Comparison of ENCODE assay signal across 8 cellular contexts in the genomic region with DNA sequence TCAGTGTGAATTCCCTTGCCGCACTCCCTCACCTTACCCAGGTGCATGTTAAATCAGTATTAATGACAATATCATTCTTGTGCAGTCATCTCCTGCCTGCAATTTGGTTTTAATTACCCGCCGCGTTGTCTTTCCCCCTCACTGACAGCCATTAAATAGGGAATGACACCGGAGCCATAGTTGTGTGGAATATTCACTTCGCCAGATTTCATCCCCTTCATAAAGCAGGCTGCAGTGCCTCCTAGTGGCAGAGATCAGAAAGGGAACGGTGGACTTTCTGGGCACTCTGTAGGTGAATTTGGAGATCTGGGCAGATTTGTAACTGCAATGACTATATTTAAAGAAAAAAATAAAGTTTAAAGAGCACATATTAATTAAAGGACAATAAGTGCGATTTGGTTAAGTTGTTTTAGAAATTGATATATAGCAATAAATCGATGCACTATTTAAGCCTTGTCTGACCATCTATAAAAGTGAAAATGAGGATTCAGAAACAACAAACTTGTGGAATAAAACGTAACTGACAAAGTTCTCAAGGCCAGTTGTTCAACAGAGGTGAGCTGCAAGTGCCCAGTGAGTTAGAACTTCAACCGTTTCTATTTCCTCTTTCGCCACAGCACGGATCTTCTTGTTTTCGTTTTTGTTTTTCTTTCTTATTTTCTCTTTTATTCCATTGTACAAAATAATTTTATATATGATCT.
DNase-seq lines count a peak whose midpoint lies in the region; ATAC-seq and TF ChIP-seq lines count a peak whose summit lies in the region.

No MANE protein-coding gene starts in this region.

- H3K4me1 ChIP-seq in Panc1 (ENCODE audit: control insufficient read depth, insufficient read depth, low read length): peaks cover 6% of the 10 kb centered on the region; the same call in 1 of the 2 replicates

- DNase-seq in NCI-H2196 (lab: John Stamatoyannopoulos, UW; ENCODE audit: unreplicated experiment): peak; percentile 18
- no peak for DNase-seq in NCI-H2196 treated with DMSO at 0.1 percent for 48 hours (lab: John Stamatoyannopoulos, UW; ENCODE audit: unreplicated experiment)
- peak; percentile 36 for DNase-seq in HK-2 (ENCODE audit: unreplicated experiment)
- DNase-seq in Panc1 (ENCODE audit: low read depth, low spot score): peak; percentile 38
- peak; percentile 61 for DNase-seq in MCF 10A (ENCODE audit: unreplicated experiment)
- peak; percentile 68 for DNase-seq in kidney tubule cell (ENCODE audit: low spot score)
- DNase-seq in stimulated activated naive CD8-positive, alpha-beta T cell treated with anti-CD3 and anti-CD28 coated beads, Interleukin-15, amount 100 ng/mL, for 72 hours: peak; percentile 15 to 27
- no peak for DNase-seq in posterior vena cava (ENCODE audit: low spot score)

- H3K27me3 Mint-ChIP-seq in MCF 10A (ENCODE audit: insufficient read depth, unreplicated experiment): peaks cover 70% of the 10 kb centered on the region
- H3K27me3 Mint-ChIP-seq in stimulated activated naive CD8-positive, alpha-beta T cell treated with anti-CD3 and anti-CD28 coated beads, Interleukin-15, amount 100 ng/mL, for 72 hours: no peaks in the 10 kb centered on the region

- POLR2A ChIA-PET in Panc1 (lab: Charles Lee) (no interaction called here), MCF 10A (lab: Yijun Ruan, JAX) (no interaction called here)

- no peaks in the 10 kb centered on the region for H3K36me3 Mint-ChIP-seq in MCF 10A (ENCODE audit: insufficient read depth, unreplicated experiment)

- intact Hi-C loops in Panc1 (cut with micrococcal nuclease; ENCODE audit: unreplicated experiment) (loop anchor here (1.0 to 10.0 kb wide), 3 partner anchors 343 to 878 kb away; no protein-coding TSS in a partner anchor), MCF 10A (cut with micrococcal nuclease) (loop anchor here (1.0 to 10.0 kb wide), 4 partner anchors 651 to 1976 kb away; no protein-coding TSS in a partner anchor), posterior vena cava (cut with DNase I) (loop anchor here in 1 of 2 donors (10.0 kb wide), 1 partner anchor 881 kb away; no protein-coding TSS in a partner anchor)

- H3K27ac ChIP-seq in Panc1 (ENCODE audit: low read length): no peak overlapping the region; the same call in 1 of the 2 replicates

- BruUV-seq in Panc1 (replicated peaks; lab: Mats Ljungman, UMichigan): no TSS peak
- no TSS peak for BruUV-seq in MCF 10A (replicated peaks; lab: Mats Ljungman, UMichigan)

- peak; percentile 92 for ATAC-seq in Panc1
- no peak for ATAC-seq in stimulated activated naive CD8-positive, alpha-beta T cell treated with anti-CD3 and anti-CD28 coated beads, Interleukin-15, amount 100 ng/mL, for 72 hours

- no peaks in the 10 kb centered on the region for H3K27me3 ChIP-seq in Panc1 (ENCODE audit: control insufficient read depth, insufficient read depth, low read length)

- in situ Hi-C loops in Panc1 (cut with HindIII; ENCODE audit: low pct_unique_long_range_greater_than_20kb, low sequenced_read_pairs): no loop called here

- TF ChIP-seq CTCF in Panc1 (IDR thresholded peaks at IDR 0.05) (peak; percentile 92), MCF 10A (IDR thresholded peaks at IDR 0.05; ENCODE audit: unreplicated experiment) (peak; percentile 79)

- H3K4me3 Mint-ChIP-seq in MCF 10A (ENCODE audit: unreplicated experiment): no peak overlapping the region
- no peak overlapping the region for H3K4me3 Mint-ChIP-seq in stimulated activated naive CD8-positive, alpha-beta T cell treated with anti-CD3 and anti-CD28 coated beads, Interleukin-15, amount 100 ng/mL, for 72 hours

- H3K4me3 ChIP-seq in Panc1 (ENCODE audit: low read depth in 2 of 2, low read length in 2 of 2): peak overlapping the region; percentile 17 to 18; a peak in 3 of 4 replicates

- CTCF ChIA-PET in Panc1 (lab: Charles Lee): interaction anchor here (0.6 to 1.7 kb wide), 2 partner anchors 890 to 908 kb away, joined by 5 to 14 read pairs; no protein-coding TSS in a partner anchor
- CTCF ChIA-PET in MCF 10A (lab: Yijun Ruan, JAX): interaction anchor here (0.6 to 3.3 kb wide), 18 partner anchors 9 to 1976 kb away, joined by 3 to 19 read pairs (median 4); no protein-coding TSS in a partner anchor

- no peaks in the 10 kb centered on the region for H3K36me3 ChIP-seq in Panc1 (ENCODE audit: control insufficient read depth, insufficient read depth, low read length)

- H3K9me3 ChIP-seq in Panc1 (ENCODE audit: control insufficient read depth, insufficient read depth, low read depth, low read length): no peaks in the 10 kb centered on the region

- no peaks in the 10 kb centered on the region for H3K9me3 Mint-ChIP-seq in MCF 10A (ENCODE audit: unreplicated experiment)
- H3K9me3 Mint-ChIP-seq in stimulated activated naive CD8-positive, alpha-beta T cell treated with anti-CD3 and anti-CD28 coated beads, Interleukin-15, amount 100 ng/mL, for 72 hours: no peaks in the 10 kb centered on the region

- H3K27ac Mint-ChIP-seq in MCF 10A (ENCODE audit: low read depth, unreplicated experiment): no peak overlapping the region
- no peak overlapping the region for H3K27ac Mint-ChIP-seq in stimulated activated naive CD8-positive, alpha-beta T cell treated with anti-CD3 and anti-CD28 coated beads, Interleukin-15, amount 100 ng/mL, for 72 hours

- H3K4me1 Mint-ChIP-seq in MCF 10A (ENCODE audit: insufficient read depth, unreplicated experiment): peaks cover 17% of the 10 kb centered on the region
- H3K4me1 Mint-ChIP-seq in stimulated activated naive CD8-positive, alpha-beta T cell treated with anti-CD3 and anti-CD28 coated beads, Interleukin-15, amount 100 ng/mL, for 72 hours: no peaks in the 10 kb centered on the region

Comparison
In these comparisons a context has a peak if more than half of its experiments do, and no peak if none do; other contexts are left out.
1. DNase-seq: peak in NCI-H2196 (single experiment), HK-2 (single experiment), Panc1 (single experiment), MCF 10A (single experiment), kidney tubule cell (single experiment) and stimulated activated naive CD8-positive, alpha-beta T cell treated with anti-CD3 and anti-CD28 coated beads, Interleukin-15, amount 100 ng/mL, for 72 hours (2 of 2); none in NCI-H2196 treated with DMSO at 0.1 percent for 48 hours (single experiment) and posterior vena cava (single experiment).